In genomic region chr14:67650694-67651093, GRCh38 we compare ENCODE assay signal across 1 cellular context.
TF ChIP-seq lines count a peak whose summit lies in the region.

No MANE protein-coding gene starts in this region.

TF ChIP-seq in K562, 482 proteins besides CTCF, POLR2A, EP300 and RAD21:
- TF ChIP-seq RHOXF2B (CRISPR knock-in tag; conservative IDR thresholded peaks at IDR 0.05) (no peak), ZNF584 (CRISPR knock-in tag; IDR thresholded peaks at IDR 0.05; ENCODE audit: low read depth) (no peak)
